Comparison of ENCODE assay signal across 13 cellular contexts in genomic region chr1:46615088-46615487, GRCh38. TPM values are rescaled to one million over a fixed set of nuclear protein-coding genes. Genes with fewer than 3 reads are reported as not detected.
DNase-seq lines count a peak whose midpoint lies in the region; ATAC-seq and TF ChIP-seq lines count a peak whose summit lies in the region.
"Had no signal": no experiment of that assay in that cellular context is flagged by ENCODE, and none has a peak within 500 bp of the region (broad histone marks: within the 10 kb centered on the region; RNA-seq: fewer than 3 reads in every experiment).

No MANE protein-coding gene starts in this region.

- H3K36me3 Mint-ChIP-seq in T-helper 1 cell treated with Interleukin-12 subunit alpha and Interleukin-12 subunit beta and Interleukin-4 antibody, amounts not matched to agents 30 μg/mL and 1 μg/mL, for 36 hours (ENCODE audit: low read depth), result peaks cover 17% of the 10 kb centered on the region
- H3K36me3 Mint-ChIP-seq in activated CD4-positive, alpha-beta memory T cell treated with anti-CD3 and anti-CD28 coated beads, Interleukin-2, amount 10 ng/mL, durations not matched to agents 7 days and 5 days (ENCODE audit: low read depth), result peaks cover 29% of the 10 kb centered on the region
- H3K36me3 Mint-ChIP-seq in stimulated activated effector memory CD8-positive, alpha-beta T cell treated with anti-CD3 and anti-CD28 coated beads, Interleukin-12 subunit alpha, Interleukin-12 subunit beta, amount 100 ng/mL, for 72 hours, result peaks cover 33% of the 10 kb centered on the region

- CTCF ChIA-PET in activated CD4-positive, alpha-beta memory T cell treated with anti-CD3 and anti-CD28 coated beads, Interleukin-2, amount 10 ng/mL, durations not matched to agents 7 days and 5 days (lab: Charles Lee), result interaction anchor here (1.0 to 4.9 kb wide), 2 partner anchors 11 to 67 kb away, joined by 4 to 32 read pairs; partner anchors contain the start of gene MKNK1

- POLR2A ChIA-PET in activated CD4-positive, alpha-beta memory T cell treated with anti-CD3 and anti-CD28 coated beads, Interleukin-2, amount 10 ng/mL, durations not matched to agents 7 days and 5 days (lab: Charles Lee), result interaction anchor here (1.0 to 3.0 kb wide), 5 partner anchors 11 to 200 kb away, joined by 3 to 66 read pairs (median 4); partner anchors contain the start of genes ATPAF1 and MKNK1

- no peak for TF ChIP-seq EP300 in gastroesophageal sphincter (IDR thresholded peaks at IDR 0.05)

- H3K27ac ChIP-seq in gastroesophageal sphincter, result peak overlapping the region in 3 of 4 donors; percentile 96 to 99 (median 98)
- no peak overlapping the region for H3K27ac ChIP-seq in SJCRH30

- peak overlapping the region; percentile 82 for H3K27ac Mint-ChIP-seq in T-helper 1 cell treated with Interleukin-12 subunit alpha and Interleukin-12 subunit beta and Interleukin-4 antibody, amounts not matched to agents 30 μg/mL and 1 μg/mL, for 36 hours
- peak overlapping the region; percentile 72 for H3K27ac Mint-ChIP-seq in activated CD4-positive, alpha-beta memory T cell treated with anti-CD3 and anti-CD28 coated beads, Interleukin-2, amount 10 ng/mL, durations not matched to agents 7 days and 5 days
- H3K27ac Mint-ChIP-seq in stimulated activated effector memory CD8-positive, alpha-beta T cell treated with anti-CD3 and anti-CD28 coated beads, Interleukin-12 subunit alpha, Interleukin-12 subunit beta, amount 100 ng/mL, for 72 hours, result peak overlapping the region; percentile 94

- peak overlapping the region; percentile 93 for H3K4me3 Mint-ChIP-seq in T-helper 1 cell treated with Interleukin-12 subunit alpha and Interleukin-12 subunit beta and Interleukin-4 antibody, amounts not matched to agents 30 μg/mL and 1 μg/mL, for 36 hours
- H3K4me3 Mint-ChIP-seq in activated CD4-positive, alpha-beta memory T cell treated with anti-CD3 and anti-CD28 coated beads, Interleukin-2, amount 10 ng/mL, durations not matched to agents 7 days and 5 days, result peak overlapping the region; percentile 88
- peak overlapping the region; percentile 90 for H3K4me3 Mint-ChIP-seq in stimulated activated effector memory CD8-positive, alpha-beta T cell treated with anti-CD3 and anti-CD28 coated beads, Interleukin-12 subunit alpha, Interleukin-12 subunit beta, amount 100 ng/mL, for 72 hours

- no peak for ATAC-seq in gastroesophageal sphincter
- no peak for ATAC-seq in stimulated activated effector memory CD8-positive, alpha-beta T cell treated with anti-CD3 and anti-CD28 coated beads, Interleukin-12 subunit alpha, Interleukin-12 subunit beta, amount 100 ng/mL, for 72 hours
- ATAC-seq in GM21576 (IDR thresholded peaks at IDR 0.05; ENCODE audit: unreplicated experiment), result no peak

- H3K9me3 ChIP-seq in gastroesophageal sphincter (no peaks in the 10 kb centered on the region), SJCRH30 (replicated peaks) (no peaks in the 10 kb centered on the region)
- H3K9me3 ChIP-seq: HAP-1 had no signal

- H3K36me3 ChIP-seq in gastroesophageal sphincter (peaks cover 0 to 30% of the 10 kb centered on the region in 2 donors), SJCRH30 (no peaks in the 10 kb centered on the region)
- H3K36me3 ChIP-seq: HAP-1 had no signal

- H3K27me3 ChIP-seq in gastroesophageal sphincter, result no peaks in the 10 kb centered on the region
- H3K27me3 ChIP-seq in SJCRH30, result no peaks in the 10 kb centered on the region

- peaks cover 52% of the 10 kb centered on the region for H3K4me1 Mint-ChIP-seq in T-helper 1 cell treated with Interleukin-12 subunit alpha and Interleukin-12 subunit beta and Interleukin-4 antibody, amounts not matched to agents 30 μg/mL and 1 μg/mL, for 36 hours (ENCODE audit: low read depth)
- peaks cover 79% of the 10 kb centered on the region for H3K4me1 Mint-ChIP-seq in activated CD4-positive, alpha-beta memory T cell treated with anti-CD3 and anti-CD28 coated beads, Interleukin-2, amount 10 ng/mL, durations not matched to agents 7 days and 5 days
- H3K4me1 Mint-ChIP-seq in stimulated activated effector memory CD8-positive, alpha-beta T cell treated with anti-CD3 and anti-CD28 coated beads, Interleukin-12 subunit alpha, Interleukin-12 subunit beta, amount 100 ng/mL, for 72 hours, result peaks cover 80% of the 10 kb centered on the region

- no peaks in the 10 kb centered on the region for H3K27me3 Mint-ChIP-seq in T-helper 1 cell treated with Interleukin-12 subunit alpha and Interleukin-12 subunit beta and Interleukin-4 antibody, amounts not matched to agents 30 μg/mL and 1 μg/mL, for 36 hours (ENCODE audit: low read depth)
- H3K27me3 Mint-ChIP-seq in activated CD4-positive, alpha-beta memory T cell treated with anti-CD3 and anti-CD28 coated beads, Interleukin-2, amount 10 ng/mL, durations not matched to agents 7 days and 5 days, result no peaks in the 10 kb centered on the region

- H3K4me3 ChIP-seq in gastroesophageal sphincter, result peak overlapping the region in 1 of 2 donors; percentile 90
- H3K4me3 ChIP-seq in SJCRH30, result no peak overlapping the region
- H3K4me3 ChIP-seq: HAP-1 had no signal

- TF ChIP-seq CTCF in gastroesophageal sphincter (IDR thresholded peaks at IDR 0.05), result no peak

- no peak for TF ChIP-seq POLR2A in gastroesophageal sphincter (IDR thresholded peaks at IDR 0.05)

- H3K4me1 ChIP-seq in gastroesophageal sphincter, result peaks cover 2 to 71% (median 46%) of the 10 kb centered on the region in 3 donors
- H3K4me1 ChIP-seq in SJCRH30, result peaks cover 5% of the 10 kb centered on the region

- DNase-seq in T-helper 1 cell (no peak), HuH-7 (ENCODE audit: low spot score) (no peak), SJCRH30 (no peak)
- DNase-seq in activated CD4-positive, alpha-beta memory T cell treated with anti-CD3 and anti-CD28 coated beads, Interleukin-2, amount 10 ng/mL, durations not matched to agents 7 days and 5 days, result no peak
- no peak for DNase-seq in stimulated activated effector memory CD8-positive, alpha-beta T cell treated with anti-CD3 and anti-CD28 coated beads, Interleukin-12 subunit alpha, Interleukin-12 subunit beta, amount 100 ng/mL, for 72 hours (ENCODE audit: low spot score in 2 of 2)
- DNase-seq: anterior cingulate cortex, NCI-H510A had no signal

- WGBS in gastroesophageal sphincter (ENCODE audit: low coverage in 1 of 2), 2 donors, result 83 to 92% methylated on average over 2 of the region's 2 CpGs

- H3K9me3 Mint-ChIP-seq in T-helper 1 cell treated with Interleukin-12 subunit alpha and Interleukin-12 subunit beta and Interleukin-4 antibody, amounts not matched to agents 30 μg/mL and 1 μg/mL, for 36 hours, result no peaks in the 10 kb centered on the region
- no peaks in the 10 kb centered on the region for H3K9me3 Mint-ChIP-seq in activated CD4-positive, alpha-beta memory T cell treated with anti-CD3 and anti-CD28 coated beads, Interleukin-2, amount 10 ng/mL, durations not matched to agents 7 days and 5 days
- no peaks in the 10 kb centered on the region for H3K9me3 Mint-ChIP-seq in stimulated activated effector memory CD8-positive, alpha-beta T cell treated with anti-CD3 and anti-CD28 coated beads, Interleukin-12 subunit alpha, Interleukin-12 subunit beta, amount 100 ng/mL, for 72 hours

RNA-seq across cellular contexts. Expression of gene MOB3C, which starts 1.5 kb away (rescaled TPM):
- total RNA-seq in activated CD4-positive, alpha-beta memory T cell treated with anti-CD3 and anti-CD28 coated beads, Interleukin-2, amount 10 ng/mL, durations not matched to agents 7 days and 5 days, result 10 to 100 TPM; 23.2 to 23.8 TPM
- total RNA-seq in gastroesophageal sphincter, result 10 to 100 TPM; 20.7 to 28.3 (median 23.2) TPM
- 3.5 and 4.3 TPM in 2 replicates for total RNA-seq in SJCRH30 (2014; rRNA removed; shearing (Covaris generic))

RNA-seq across cellular contexts. Expression of gene MKNK1, which starts 11.0 kb away (rescaled TPM):
- total RNA-seq in activated CD4-positive, alpha-beta memory T cell treated with anti-CD3 and anti-CD28 coated beads, Interleukin-2, amount 10 ng/mL, durations not matched to agents 7 days and 5 days, result 10 to 100 TPM; 81.5 to 83.7 TPM
- total RNA-seq in gastroesophageal sphincter, result 10 to 100 TPM; 23.0 to 42.1 (median 34.5) TPM
- total RNA-seq in SJCRH30 (2014; rRNA removed; shearing (Covaris generic)), result 25.1 and 26.7 TPM in 2 replicates

RNA-seq across cellular contexts. Expression of gene ATPAF1, which starts 53.1 kb away (rescaled TPM):
- 10 to 100 TPM; 51.1 to 51.2 TPM for total RNA-seq in activated CD4-positive, alpha-beta memory T cell treated with anti-CD3 and anti-CD28 coated beads, Interleukin-2, amount 10 ng/mL, durations not matched to agents 7 days and 5 days
- 100 to 1,000 TPM in 1 of 4 donors, 10 to 100 TPM in 3; 61.7 to 101 (median 81.8) TPM for total RNA-seq in gastroesophageal sphincter
- 54.3 and 58.9 TPM in 2 replicates for total RNA-seq in SJCRH30 (2014; rRNA removed; shearing (Covaris generic))

RNA-seq across cellular contexts. Expression of gene TEX38, which starts 56.6 kb away (rescaled TPM):
- total RNA-seq in activated CD4-positive, alpha-beta memory T cell treated with anti-CD3 and anti-CD28 coated beads, Interleukin-2, amount 10 ng/mL, durations not matched to agents 7 days and 5 days, result not detected
- 1 to 10 TPM in 1 of 4 donors, not detected in 3; 1.7 TPM for total RNA-seq in gastroesophageal sphincter
- total RNA-seq in SJCRH30 (2014; rRNA removed; shearing (Covaris generic)), result not detected in 2 replicates
- total RNA-seq: A172, renal cortical epithelial cell had no signal
